ENCODE assay signal across 16 cellular contexts in genomic region chr7:156906281-156906680, GRCh38.
"Had no signal": no experiment of that assay in that cellular context is flagged by ENCODE, and none has a peak within 500 bp of the region (broad histone marks: within the 10 kb centered on the region; RNA-seq: fewer than 3 reads in every experiment).

No MANE protein-coding gene starts in this region.

- DNase-seq: effector memory CD8-positive, alpha-beta T cell; esophagus squamous epithelium; gastrocnemius medialis; immature natural killer cell; left ventricle myocardium superior; naive thymus-derived CD4-positive, alpha-beta T cell; nephron progenitor cell; psoas muscle; retina; right lobe of liver; stimulated activated CD4-positive, alpha-beta T cell treated with anti-CD3 and anti-CD28 coated beads, Interleukin-4, amount 100 ng/mL, for 1 hour; upper lobe of left lung had no signal

- H3K9me3 ChIP-seq: esophagus squamous epithelium, gastrocnemius medialis, psoas muscle, right lobe of liver, tibial artery, upper lobe of left lung, vagina had no signal

- H3K36me3 ChIP-seq: esophagus squamous epithelium, gastrocnemius medialis, right lobe of liver, tibial artery, upper lobe of left lung, vagina had no signal

- H3K27ac ChIP-seq: gastrocnemius medialis, psoas muscle, right lobe of liver, tibial artery, vagina had no signal

- H3K4me3 ChIP-seq: esophagus squamous epithelium, gastrocnemius medialis, lung, psoas muscle, right lobe of liver, tibial artery, upper lobe of left lung, vagina had no signal

- H3K27me3 ChIP-seq: right lobe of liver, upper lobe of left lung, vagina had no signal

- ATAC-seq: effector memory CD8-positive, alpha-beta T cell; gastrocnemius medialis; left ventricle myocardium superior; naive thymus-derived CD4-positive, alpha-beta T cell; psoas muscle; right lobe of liver; stimulated activated memory B cell treated with anti-CD40 and anti-IgM and Interleukin-4, amounts not matched to agents 10 μg/mL and 1 μg/mL and 100 μg/mL, for 72 hours had no signal

- H3K4me1 ChIP-seq: psoas muscle, right lobe of liver, tibial artery had no signal
